Comparison of ENCODE assay signal across 12 cellular contexts in the genomic region with DNA sequence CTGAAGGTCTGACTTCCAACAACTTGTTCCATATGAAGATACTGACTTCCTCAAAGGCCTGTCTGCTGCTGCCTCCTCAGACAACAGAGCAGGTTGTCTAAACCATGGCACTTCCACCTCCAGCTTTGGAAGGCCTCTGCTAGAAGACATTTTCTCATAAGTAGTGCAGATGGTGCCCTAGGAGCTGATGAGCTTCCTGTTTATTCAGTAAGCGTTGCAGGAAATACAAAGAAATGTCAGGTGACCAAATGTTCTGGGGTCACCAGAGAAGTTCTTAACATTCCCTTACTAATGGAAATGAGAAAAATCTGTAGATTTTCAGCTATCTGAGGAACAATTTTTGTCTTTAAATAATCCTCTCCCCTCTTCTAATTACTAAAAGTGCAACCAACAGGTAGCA. TPM values are rescaled to one million over a fixed set of nuclear protein-coding genes. Genes with fewer than 3 reads are reported as not detected.
A peak's percentile ranks its signal among the peaks of the same experiment; 100 is the strongest.
DNase-seq lines count a peak whose midpoint lies in the region; ATAC-seq, FAIRE-seq and TF ChIP-seq lines count a peak whose summit lies in the region.
"Had no signal": no experiment of that assay in that cellular context is flagged by ENCODE, and none has a peak within 500 bp of the region (broad histone marks: within the 10 kb centered on the region; RNA-seq: fewer than 3 reads in every experiment).

No MANE protein-coding gene starts in this region.

- TF ChIP-seq CTCF in HepG2 (CRISPR knock-in tag; IDR thresholded peaks at IDR 0.05) = no peak
- TF ChIP-seq CTCF in right lobe of liver (IDR thresholded peaks at IDR 0.05) = no peak
- TF ChIP-seq CTCF in coronary artery (IDR thresholded peaks at IDR 0.05) = no peak
- TF ChIP-seq CTCF in osteocyte (IDR thresholded peaks at IDR 0.05) = no peak
- TF ChIP-seq CTCF in CD8-positive, alpha-beta T cell (IDR thresholded peaks at IDR 0.05) = no peak
- no peak for TF ChIP-seq CTCF in activated CD8-positive, alpha-beta T cell treated with anti-CD3 and anti-CD28 coated beads for 36 hours (IDR thresholded peaks at IDR 0.05)

- 23% methylated on average over 1 of the region's 1 CpG for WGBS in HepG2 (ENCODE audit: low lambda C conversion rate)
- WGBS in right lobe of liver (ENCODE audit: insufficient coverage, low coverage, low lambda C conversion rate, missing lambda C conversion rate) = 57% methylated on average over 1 of the region's 1 CpG

- H3K27me3 Mint-ChIP-seq in osteocyte (ENCODE audit: unreplicated experiment) = no peaks in the 10 kb centered on the region
- peaks cover 7% of the 10 kb centered on the region for H3K27me3 Mint-ChIP-seq in CD8-positive, alpha-beta T cell (ENCODE audit: low read depth)
- H3K27me3 Mint-ChIP-seq in activated CD8-positive, alpha-beta T cell treated with anti-CD3 and anti-CD28 coated beads for 36 hours = peaks cover 4% of the 10 kb centered on the region

- no peak for TF ChIP-seq RAD21 in HepG2 (CRISPR knock-in tag; IDR thresholded peaks at IDR 0.05)

- H3K9ac ChIP-seq in HepG2 (ENCODE audit: insufficient read depth, low read depth, low read length) = no peak overlapping the region

- H3K9me3 ChIP-seq in HepG2 (ENCODE audit: low read length) = no peaks in the 10 kb centered on the region
- H3K9me3 ChIP-seq in right lobe of liver = no peaks in the 10 kb centered on the region
- H3K9me3 ChIP-seq in CD8-positive, alpha-beta T cell (ENCODE audit: low read length) = no peaks in the 10 kb centered on the region

- no peak for FAIRE-seq in HepG2 (lab: Jason Lieb, UNC)

- H3K27ac ChIP-seq in HepG2 (ENCODE audit: extremely low read length, insufficient read depth, low read length) (no peak overlapping the region), right lobe of liver (peak overlapping the region in 1 of 3 donors; percentile 11), coronary artery (peak overlapping the region; percentile 62 to 86)
- no peak overlapping the region for H3K27ac ChIP-seq in CD8-positive, alpha-beta T cell (ENCODE audit: low read depth, low read length)

- POLR2A ChIA-PET in HepG2 (lab: Yijun Ruan, JAX) = no interaction called here
- POLR2A ChIA-PET in CD8-positive, alpha-beta T cell (lab: Charles Lee) = interaction anchor here (0.5 to 1.5 kb wide), 3 partner anchors 9 to 793 kb away, joined by 3 to 5 read pairs (median 4); no protein-coding TSS in a partner anchor
- POLR2A ChIA-PET in activated CD8-positive, alpha-beta T cell treated with anti-CD3 and anti-CD28 coated beads for 36 hours (lab: Charles Lee) = no interaction called here

- no peak for TF ChIP-seq POLR2A in HepG2 (IDR thresholded peaks at IDR 0.05; ENCODE audit: insufficient read depth in 1 of 2, low read depth in 2 of 2, low read length in 2 of 2)
- no peak for TF ChIP-seq POLR2A in right lobe of liver (IDR thresholded peaks at IDR 0.05)

- H3K4me3 ChIP-seq in HepG2 (replicated peaks in 1 of 3; ENCODE audit: insufficient read depth in 1 of 3, low read depth in 2 of 3, low read length in 3 of 3) (no peak overlapping the region), right lobe of liver (no peak overlapping the region), coronary artery (peak overlapping the region; percentile 58)
- no peak overlapping the region for H3K4me3 ChIP-seq in CD8-positive, alpha-beta T cell (ENCODE audit: low read depth, low read length)

- H3K27ac Mint-ChIP-seq in osteocyte (ENCODE audit: unreplicated experiment) = peak overlapping the region; percentile 63
- H3K27ac Mint-ChIP-seq in CD8-positive, alpha-beta T cell = no peak overlapping the region
- no peak overlapping the region for H3K27ac Mint-ChIP-seq in activated CD8-positive, alpha-beta T cell treated with anti-CD3 and anti-CD28 coated beads for 36 hours

- CTCF ChIA-PET in HepG2 (lab: Yijun Ruan, JAX; ENCODE audit: low intra/inter-chr PET ratio, low total read pairs) = no interaction called here
- CTCF ChIA-PET in CD8-positive, alpha-beta T cell (lab: Charles Lee) = interaction anchor here (1.0 kb wide), 1 partner anchor 11 kb away, joined by 3 read pairs; no protein-coding TSS in a partner anchor
- CTCF ChIA-PET in activated CD8-positive, alpha-beta T cell treated with anti-CD3 and anti-CD28 coated beads for 36 hours (lab: Charles Lee) = interaction anchor here (1.1 kb wide), 1 partner anchor 98 kb away, joined by 4 read pairs; no protein-coding TSS in a partner anchor

- H3K4me2 ChIP-seq in HepG2 (ENCODE audit: low read depth, low read length) = 0 out of 2 replicates have a peak overlapping the region, but pooled peaks have one; percentile 79

- no peak overlapping the region for H3K4me3 Mint-ChIP-seq in osteocyte (ENCODE audit: unreplicated experiment)
- no peak overlapping the region for H3K4me3 Mint-ChIP-seq in CD8-positive, alpha-beta T cell
- H3K4me3 Mint-ChIP-seq in activated CD8-positive, alpha-beta T cell treated with anti-CD3 and anti-CD28 coated beads for 36 hours = no peak overlapping the region

- no peaks in the 10 kb centered on the region for H3K9me3 Mint-ChIP-seq in osteocyte (ENCODE audit: unreplicated experiment)
- H3K9me3 Mint-ChIP-seq in CD8-positive, alpha-beta T cell = no peaks in the 10 kb centered on the region
- no peaks in the 10 kb centered on the region for H3K9me3 Mint-ChIP-seq in activated CD8-positive, alpha-beta T cell treated with anti-CD3 and anti-CD28 coated beads for 36 hours

- H3K4me1 ChIP-seq in HepG2 (ENCODE audit: insufficient read depth, low read length) (peaks cover 27% of the 10 kb centered on the region), right lobe of liver (no peaks in the 10 kb centered on the region)
- no peaks in the 10 kb centered on the region for H3K4me1 ChIP-seq in CD8-positive, alpha-beta T cell (ENCODE audit: insufficient read depth, low read length)

- no peak for DNase-seq in HepG2 (ENCODE audit: low spot score)
- DNase-seq in right lobe of liver = no peak
- no peak for DNase-seq in coronary artery (ENCODE audit: low spot score)
- no peak for DNase-seq in osteocyte (ENCODE audit: extremely low spot score, unreplicated experiment)
- no peak for DNase-seq in CD8-positive, alpha-beta T cell
- no peak for DNase-seq in activated CD8-positive, alpha-beta T cell treated with anti-CD3 and anti-CD28 coated beads for 36 hours
- DNase-seq in NCI-H1694 (lab: John Stamatoyannopoulos, UW) = no peak
- DNase-seq in NCI-H774 (lab: John Stamatoyannopoulos, UW) = no peak
- DNase-seq: activated CD4-positive, CD25-positive, alpha-beta regulatory T cell; activated naive CD4-positive, alpha-beta T cell; CD8-positive, alpha-beta memory T cell; NCI-H345 had no signal

- TF ChIP-seq EP300 in HepG2 (IDR thresholded peaks at IDR 0.05; ENCODE audit: low read depth in 2 of 2, low read length in 2 of 2) = no peak
- no peak for TF ChIP-seq EP300 in HepG2 (CRISPR knock-in tag; IDR thresholded peaks at IDR 0.05; ENCODE audit: borderline replicate concordance)

- H3K79me2 ChIP-seq in HepG2 (ENCODE audit: insufficient read depth, low read length) = no peaks in the 10 kb centered on the region

- BruUV-seq in HepG2 (replicated peaks; lab: Mats Ljungman, UMichigan) = no TSS peak

- ATAC-seq in HepG2 (no peak), right lobe of liver (no peak)
- ATAC-seq in CD8-positive, alpha-beta T cell = no peak
- ATAC-seq in activated CD8-positive, alpha-beta T cell treated with anti-CD3 and anti-CD28 coated beads for 36 hours = no peak

- H3K36me3 ChIP-seq in HepG2 (replicated peaks in 1 of 2; ENCODE audit: control insufficient read depth in 1 of 2, insufficient read depth in 2 of 2, low read length in 2 of 2) = no peaks in the 10 kb centered on the region
- H3K36me3 ChIP-seq in right lobe of liver = no peaks in the 10 kb centered on the region
- no peaks in the 10 kb centered on the region for H3K36me3 ChIP-seq in CD8-positive, alpha-beta T cell (ENCODE audit: insufficient read depth, low read length)

- peaks cover 35% of the 10 kb centered on the region for H3K4me1 Mint-ChIP-seq in osteocyte (ENCODE audit: unreplicated experiment)
- H3K4me1 Mint-ChIP-seq in CD8-positive, alpha-beta T cell (ENCODE audit: low read depth) = no peaks in the 10 kb centered on the region
- H3K4me1 Mint-ChIP-seq in activated CD8-positive, alpha-beta T cell treated with anti-CD3 and anti-CD28 coated beads for 36 hours (ENCODE audit: low read depth) = no peaks in the 10 kb centered on the region

- H3K36me3 Mint-ChIP-seq in osteocyte (ENCODE audit: unreplicated experiment) = peaks cover 2% of the 10 kb centered on the region
- no peaks in the 10 kb centered on the region for H3K36me3 Mint-ChIP-seq in CD8-positive, alpha-beta T cell
- no peaks in the 10 kb centered on the region for H3K36me3 Mint-ChIP-seq in activated CD8-positive, alpha-beta T cell treated with anti-CD3 and anti-CD28 coated beads for 36 hours (ENCODE audit: low read depth)
- H3K36me3 Mint-ChIP-seq: CD8-positive, alpha-beta memory T cell had no signal

- no peaks in the 10 kb centered on the region; a peak in 1 of 5 replicates for H3K27me3 ChIP-seq in HepG2 (ENCODE audit: control insufficient read depth in 1 of 2, insufficient read depth in 2 of 2, low read length in 2 of 2)
- no peaks in the 10 kb centered on the region for H3K27me3 ChIP-seq in right lobe of liver
- H3K27me3 ChIP-seq in CD8-positive, alpha-beta T cell (ENCODE audit: insufficient read depth, low read length) = no peaks in the 10 kb centered on the region

- peak overlapping the region; percentile 23 for H2AFZ ChIP-seq in HepG2 (ENCODE audit: low read length)

- no peaks in the 10 kb centered on the region for H4K20me1 ChIP-seq in HepG2 (ENCODE audit: insufficient read depth, low read length)

- intact Hi-C loops in HepG2 (cut with micrococcal nuclease; ENCODE audit: unreplicated experiment) = no loop called here
- intact Hi-C loops in right lobe of liver (cut with DNase I) = no loop called here
- intact Hi-C loops in CD8-positive, alpha-beta T cell (cut with DNase I, micrococcal nuclease) = no loop called here
- intact Hi-C loops in activated CD8-positive, alpha-beta T cell treated with anti-CD3 and anti-CD28 coated beads for 36 hours (cut with micrococcal nuclease) = no loop called here

- in situ Hi-C loops in HepG2 (cut with HindIII; ENCODE audit: extremely low pct_ligation_motif_present, low pct_unique_long_range_greater_than_20kb) = no loop called here

RNA-seq across cellular contexts. Expression of a gene that starts 28.9 kb away (rescaled TPM):
- total RNA-seq in HepG2 (2016; rRNA removed; fragmentation: Illumina TruSeq; extraction: Trizol) = 0.02 and 0.04 TPM in 2 replicates
- not detected in 2 replicates for total RNA-seq in HepG2 (2016; cell fraction: cytosol; rRNA removed; fragmentation: Illumina TruSeq; extraction: Trizol; ENCODE audit: low read depth)
- total RNA-seq in HepG2 (2016; cell fraction: insoluble cytoplasmic fraction; rRNA removed; fragmentation: Illumina TruSeq; extraction: Trizol) = 0.02 and 0.03 TPM in 2 replicates
- 0.03 TPM in 1 of 2 replicates, not detected in the other for total RNA-seq in HepG2 (2016; cell fraction: membrane; rRNA removed; fragmentation: Illumina TruSeq; extraction: Trizol)
- 0.09 TPM in 1 of 2 replicates, not detected in the other for total RNA-seq in HepG2 (2016; cell fraction: nucleus; rRNA removed; fragmentation: Illumina TruSeq; extraction: Trizol)
- polyA plus RNA-seq in HepG2 (2011; rRNA removed) = 0.01 TPM in 2 replicates
- polyA plus RNA-seq in HepG2 (2011; cell fraction: cytosol; rRNA removed) = 0.01 and 0.03 TPM in 2 replicates
- polyA plus RNA-seq in HepG2 (2011; cell fraction: nucleus; rRNA removed) = not detected in 2 replicates
- 0.03 TPM in 1 of 2 replicates, not detected in the other for polyA plus RNA-seq in HepG2 (2012)
- polyA plus RNA-seq in HepG2 (2016; cell fraction: cytosol; fragmentation: Illumina TruSeq; extraction: Trizol; ENCODE audit: low read depth) = not detected in 2 replicates
- 0.11 TPM in 1 of 2 replicates, not detected in the other for polyA plus RNA-seq in HepG2 (2016; cell fraction: insoluble cytoplasmic fraction; fragmentation: Illumina TruSeq; extraction: Trizol; ENCODE audit: low read depth)
- polyA plus RNA-seq in HepG2 (2016; cell fraction: membrane; fragmentation: Illumina TruSeq; extraction: Trizol; ENCODE audit: low read depth) = not detected in 2 replicates
- 0.07 TPM in 1 of 2 replicates, not detected in the other for polyA plus RNA-seq in HepG2 (2016; cell fraction: nucleus; fragmentation: Illumina TruSeq; extraction: Trizol; ENCODE audit: insufficient read depth, low read depth)
- 0.06 and 4.7 TPM in 2 replicates for polyA minus RNA-seq in HepG2 (2011; rRNA and poly(A)+ RNA removed; ENCODE audit: low replicate concordance)
- polyA minus RNA-seq in HepG2 (2011; cell fraction: cytosol; rRNA and poly(A)+ RNA removed) = not detected in 2 replicates
- polyA minus RNA-seq in HepG2 (2011; cell fraction: nucleus; rRNA and poly(A)+ RNA removed) = 0.12 TPM in 1 of 2 replicates, not detected in the other
- 1 to 10 TPM in 3 of 6 experiments, under 1 TPM in 3; 0.88 to 1.6 (median 1.1) TPM for total RNA-seq in right lobe of liver
- total RNA-seq in osteocyte = 29.2 and 33.4 TPM in 2 replicates
- not detected for total RNA-seq in CD8-positive, alpha-beta T cell
- under 1 TPM in 1 of 2 experiments, not detected in 1; 0.13 TPM for total RNA-seq in activated CD8-positive, alpha-beta T cell treated with anti-CD3 and anti-CD28 coated beads for 36 hours
- polyA plus RNA-seq: CD8-positive, alpha-beta memory T cell had no signal

Comparison
In these comparisons a context has a peak if more than half of its experiments do, and no peak if none do; other contexts are left out.
1. H3K27ac ChIP-seq: peak in coronary artery (2 of 2); none in HepG2 (single experiment) and CD8-positive, alpha-beta T cell (single experiment).
2. RNA of a gene that starts 28.9 kb away (total RNA-seq): 29.2 to 33.4 TPM in osteocyte; 0.88 to 1.6 TPM in right lobe of liver, 0.13 TPM in activated CD8-positive, alpha-beta T cell treated with anti-CD3 and anti-CD28 coated beads for 36 hours, not detected in CD8-positive, alpha-beta T cell and 0.02 to 0.09 TPM in HepG2; every median in the first group is over 10 times any median in the second.